In the genomic region with DNA sequence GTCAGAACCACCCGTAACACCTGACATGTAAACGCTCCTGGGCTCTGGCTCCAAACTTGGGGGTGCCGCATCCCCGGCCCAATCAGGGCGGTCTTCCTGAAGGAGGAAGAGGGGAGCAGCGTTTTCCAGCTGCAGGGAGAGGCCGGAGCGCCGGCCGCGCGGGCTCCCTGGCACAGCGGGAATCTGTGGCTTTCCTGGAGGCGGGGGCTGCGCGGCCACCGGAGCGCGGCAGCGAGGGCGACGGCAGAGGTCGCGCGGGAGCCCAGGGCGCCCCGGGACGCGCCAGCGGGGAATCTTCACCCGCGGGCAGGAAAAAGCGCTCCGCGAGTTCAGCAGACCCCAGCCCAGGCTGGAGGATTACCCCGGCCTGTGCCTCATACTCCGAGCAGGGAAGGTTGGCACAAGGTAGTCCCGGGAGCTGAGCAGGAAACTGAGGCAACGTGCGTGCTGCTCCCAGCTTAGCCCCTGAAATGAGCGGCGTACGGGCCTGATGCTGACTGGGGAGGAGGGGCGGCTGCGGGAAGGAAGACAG, we compare ENCODE assay signal across 6 cellular contexts. TPM values are rescaled to one million over a fixed set of nuclear protein-coding genes. Genes with fewer than 3 reads are reported as not detected.
A peak's percentile ranks its signal among the peaks of the same experiment; 100 is the strongest.
DNase-seq lines count a peak whose midpoint lies in the region; ATAC-seq and TF ChIP-seq lines count a peak whose summit lies in the region.

No MANE protein-coding gene starts in this region.

- peaks cover 10% of the 10 kb centered on the region for H3K79me1 ChIP-seq in mesenchymal stem cell (replicated peaks; ENCODE audit: low read length, poor library complexity, severe bottlenecking)

- no peak overlapping the region for H3K4ac ChIP-seq in mesenchymal stem cell (ENCODE audit: low read depth in 1 of 2, low read length in 2 of 2)

- peak overlapping the region; percentile 88 for H3K4me2 ChIP-seq in mesenchymal stem cell (ENCODE audit: low read length, poor library complexity, severe bottlenecking)

- peak overlapping the region; percentile 38 for H3K9ac ChIP-seq in mesenchymal stem cell (ENCODE audit: low read length)

- peak overlapping the region; percentile 23 to 71 for H3K4me3 ChIP-seq in mesenchymal stem cell (ENCODE audit: insufficient read depth in 1 of 2, low read depth in 1 of 2, low read length in 2 of 2)

- peak overlapping the region in 1 of 2 experiments; percentile 84 for H3K14ac ChIP-seq in mesenchymal stem cell (ENCODE audit: low read length in 2 of 2)

- H4K91ac ChIP-seq in mesenchymal stem cell (ENCODE audit: low read length), result no peak overlapping the region

- TF ChIP-seq CTCF in RWPE1 (conservative IDR thresholded peaks at IDR 0.05; ENCODE audit: low read depth), result no peak

- DNase-seq in Daoy (ENCODE audit: low read depth) (peak; percentile 45), mesenchymal stem cell (no peak), RWPE1 (ENCODE audit: low spot score) (no peak)
- no peak for DNase-seq in activated T-helper 2 cell treated with anti-CD3 and anti-CD28 coated beads, Interferon-gamma antibody, Interleukin-2, Interleukin-4, amounts not matched to agents 10 μg/mL and 5 μg/mL and 100 μg/mL, durations not matched to agents 14 hours and 24 hours and 36 hours (ENCODE audit: low spot score)
- DNase-seq in effector CD4-positive, alpha-beta T cell, result no peak

- H2AFZ ChIP-seq in mesenchymal stem cell (ENCODE audit: low read depth, low read length), result no peak overlapping the region

- no peak overlapping the region for H2AK5ac ChIP-seq in mesenchymal stem cell (ENCODE audit: low read length, severe bottlenecking)

- H2BK5ac ChIP-seq in mesenchymal stem cell (ENCODE audit: low read depth, low read length, poor library complexity, severe bottlenecking), result no peak overlapping the region

- no peak overlapping the region for H2BK120ac ChIP-seq in mesenchymal stem cell (ENCODE audit: low read depth, low read length)

- 2% methylated on average over 41 of the region's 45 CpGs for WGBS in mesenchymal stem cell

- no peaks in the 10 kb centered on the region for H3K9me3 ChIP-seq in mesenchymal stem cell (ENCODE audit: control insufficient read depth, low read length)

- peaks cover 42% of the 10 kb centered on the region for H3K4me1 ChIP-seq in mesenchymal stem cell (ENCODE audit: control insufficient read depth, insufficient read depth, low read depth, low read length)

- peaks cover 17% of the 10 kb centered on the region for H3K4me1 Mint-ChIP-seq in activated T-helper 2 cell treated with anti-CD3 and anti-CD28 coated beads, Interferon-gamma antibody, Interleukin-2, Interleukin-4, amounts not matched to agents 10 μg/mL and 5 μg/mL and 100 μg/mL, durations not matched to agents 14 hours and 24 hours and 36 hours (ENCODE audit: low read depth)

- H3K27ac ChIP-seq in mesenchymal stem cell (ENCODE audit: low read length, poor library complexity, severe bottlenecking) (no peak overlapping the region), RWPE1 (no peak overlapping the region)

- CTCF ChIA-PET in RWPE1 (lab: Yijun Ruan, JAX), result interaction anchor here (0.5 to 2.8 kb wide), 16 partner anchors 10 to 1369 kb away, joined by 3 to 18 read pairs (median 5); partner anchors contain the start of genes MSANTD2, SIAE, SPA17 and VSIG2

- no peak overlapping the region for H2BK15ac ChIP-seq in mesenchymal stem cell (ENCODE audit: low read depth, poor library complexity, severe bottlenecking)

- H4K8ac ChIP-seq in mesenchymal stem cell (ENCODE audit: low read length), result no peak overlapping the region

- peak; percentile 1 for ATAC-seq in HG02798 (IDR thresholded peaks at IDR 0.05; ENCODE audit: poor library complexity, unreplicated experiment)

- POLR2A ChIA-PET in RWPE1 (lab: Yijun Ruan, JAX; ENCODE audit: low non-redundant PET), result interaction anchor here (0.6 kb wide), 1 partner anchor 44 kb away, joined by 5 read pairs; no protein-coding TSS in a partner anchor

- peak overlapping the region; percentile 98 for H3K4me3 Mint-ChIP-seq in activated T-helper 2 cell treated with anti-CD3 and anti-CD28 coated beads, Interferon-gamma antibody, Interleukin-2, Interleukin-4, amounts not matched to agents 10 μg/mL and 5 μg/mL and 100 μg/mL, durations not matched to agents 14 hours and 24 hours and 36 hours (ENCODE audit: low read depth)

- peaks cover 8% of the 10 kb centered on the region for H3K36me3 Mint-ChIP-seq in activated T-helper 2 cell treated with anti-CD3 and anti-CD28 coated beads, Interferon-gamma antibody, Interleukin-2, Interleukin-4, amounts not matched to agents 10 μg/mL and 5 μg/mL and 100 μg/mL, durations not matched to agents 14 hours and 24 hours and 36 hours (ENCODE audit: low read depth)

- H3K27ac Mint-ChIP-seq in activated T-helper 2 cell treated with anti-CD3 and anti-CD28 coated beads, Interferon-gamma antibody, Interleukin-2, Interleukin-4, amounts not matched to agents 10 μg/mL and 5 μg/mL and 100 μg/mL, durations not matched to agents 14 hours and 24 hours and 36 hours, result no peak overlapping the region

- no peaks in the 10 kb centered on the region for H3K9me3 Mint-ChIP-seq in activated T-helper 2 cell treated with anti-CD3 and anti-CD28 coated beads, Interferon-gamma antibody, Interleukin-2, Interleukin-4, amounts not matched to agents 10 μg/mL and 5 μg/mL and 100 μg/mL, durations not matched to agents 14 hours and 24 hours and 36 hours

- peak overlapping the region in 1 of 2 experiments; percentile 43 for H3K23ac ChIP-seq in mesenchymal stem cell (ENCODE audit: low read length in 2 of 2)

- no peak overlapping the region for H3K18ac ChIP-seq in mesenchymal stem cell (ENCODE audit: low read depth in 1 of 2, low read length in 2 of 2)

- intact Hi-C loops in activated T-helper 2 cell treated with anti-CD3 and anti-CD28 coated beads, Interferon-gamma antibody, Interleukin-2, Interleukin-4, amounts not matched to agents 10 μg/mL and 5 μg/mL and 100 μg/mL, durations not matched to agents 14 hours and 24 hours and 36 hours (cut with micrococcal nuclease), result loop anchor here (1.0 to 2.0 kb wide), 6 partner anchors 16 to 118 kb away; partner anchors contain the start of gene MSANTD2

- peaks cover 5 to 26% of the 10 kb centered on the region in 2 experiments for H3K36me3 ChIP-seq in mesenchymal stem cell (ENCODE audit: control insufficient read depth in 1 of 2, insufficient read depth in 2 of 2, low read depth in 1 of 2, low read length in 2 of 2)

- peaks cover 42 to 53% of the 10 kb centered on the region in 2 experiments for H3K27me3 ChIP-seq in mesenchymal stem cell (ENCODE audit: control insufficient read depth in 1 of 2, insufficient read depth in 1 of 2, low read length in 2 of 2)

- peaks cover 39% of the 10 kb centered on the region for H3K27me3 Mint-ChIP-seq in activated T-helper 2 cell treated with anti-CD3 and anti-CD28 coated beads, Interferon-gamma antibody, Interleukin-2, Interleukin-4, amounts not matched to agents 10 μg/mL and 5 μg/mL and 100 μg/mL, durations not matched to agents 14 hours and 24 hours and 36 hours (ENCODE audit: low read depth)

- H2BK12ac ChIP-seq in mesenchymal stem cell (ENCODE audit: low read length in 2 of 2), result no peak overlapping the region

RNA-seq across cellular contexts. Expression of gene ESAM, which starts 0.6 kb away (rescaled TPM):
- total RNA-seq in Daoy (2014; rRNA removed; shearing (Covaris generic)), result 0.15 and 0.34 TPM in 2 replicates
- total RNA-seq in activated T-helper 2 cell treated with anti-CD3 and anti-CD28 coated beads, Interferon-gamma antibody, Interleukin-2, Interleukin-4, amounts not matched to agents 10 μg/mL and 5 μg/mL and 100 μg/mL, durations not matched to agents 14 hours and 24 hours and 36 hours, result 0.18 and 0.23 TPM in 2 replicates
- 0.10 TPM for polyA plus RNA-seq in mesenchymal stem cell (2013, experiment 1 of 2)
- 0.05 TPM for polyA plus RNA-seq in mesenchymal stem cell (2013, experiment 2 of 2)

RNA-seq across cellular contexts. Expression of gene VSIG2, which starts 10.6 kb away (rescaled TPM):
- not detected in 2 replicates for total RNA-seq in Daoy (2014; rRNA removed; shearing (Covaris generic))
- not detected in 2 replicates for total RNA-seq in activated T-helper 2 cell treated with anti-CD3 and anti-CD28 coated beads, Interferon-gamma antibody, Interleukin-2, Interleukin-4, amounts not matched to agents 10 μg/mL and 5 μg/mL and 100 μg/mL, durations not matched to agents 14 hours and 24 hours and 36 hours
- not detected for polyA plus RNA-seq in mesenchymal stem cell (2013, experiment 1 of 2)
- not detected for polyA plus RNA-seq in mesenchymal stem cell (2013, experiment 2 of 2)

RNA-seq across cellular contexts. Expression of gene NRGN, which starts 22.9 kb away (rescaled TPM):
- 2.7 and 3.4 TPM in 2 replicates for total RNA-seq in Daoy (2014; rRNA removed; shearing (Covaris generic))
- 5.0 and 6.7 TPM in 2 replicates for total RNA-seq in activated T-helper 2 cell treated with anti-CD3 and anti-CD28 coated beads, Interferon-gamma antibody, Interleukin-2, Interleukin-4, amounts not matched to agents 10 μg/mL and 5 μg/mL and 100 μg/mL, durations not matched to agents 14 hours and 24 hours and 36 hours
- polyA plus RNA-seq in mesenchymal stem cell (2013, experiment 1 of 2), result 0.90 TPM
- polyA plus RNA-seq in mesenchymal stem cell (2013, experiment 2 of 2), result 0.68 TPM

RNA-seq across cellular contexts. Expression of gene MSANTD2, which starts 37.5 kb away (rescaled TPM):
- total RNA-seq in Daoy (2014; rRNA removed; shearing (Covaris generic)), result 15.9 and 23.5 TPM in 2 replicates
- 10.5 and 10.8 TPM in 2 replicates for total RNA-seq in activated T-helper 2 cell treated with anti-CD3 and anti-CD28 coated beads, Interferon-gamma antibody, Interleukin-2, Interleukin-4, amounts not matched to agents 10 μg/mL and 5 μg/mL and 100 μg/mL, durations not matched to agents 14 hours and 24 hours and 36 hours
- polyA plus RNA-seq in mesenchymal stem cell (2013, experiment 1 of 2), result 7.3 TPM
- 7.2 TPM for polyA plus RNA-seq in mesenchymal stem cell (2013, experiment 2 of 2)
